ENCODE assay signal across 1 cellular context in genomic region chr2:231339318-231339717, GRCh38.
TF ChIP-seq lines count a peak whose summit lies in the region.

No MANE protein-coding gene starts in this region.

TF ChIP-seq in GM23338, 12 proteins besides CTCF, POLR2A, EP300 and RAD21 (continued from another document):
- TF ChIP-seq REST (IDR thresholded peaks at IDR 0.05; ENCODE audit: unreplicated experiment) (no peak), NANOG (IDR thresholded peaks at IDR 0.05; ENCODE audit: borderline replicate concordance) (no peak), ZNF114 (CRISPR knock-in tag; IDR thresholded peaks at IDR 0.05) (no peak), EZH2phosphoT487 (IDR thresholded peaks at IDR 0.05; ENCODE audit: unreplicated experiment) (no peak), CREB1 (CRISPR knock-in tag; IDR thresholded peaks at IDR 0.05; ENCODE audit: low read depth) (no peak), JUNB (IDR thresholded peaks at IDR 0.05; ENCODE audit: unreplicated experiment) (no peak), ETS1 (IDR thresholded peaks at IDR 0.05) (no peak), ZNF462 (CRISPR knock-in tag; IDR thresholded peaks at IDR 0.05) (no peak)
